ENCODE assay signal across 22 cellular contexts in genomic region chr22:30887418-30887817, GRCh38.
"Had no signal": no experiment of that assay in that cellular context is flagged by ENCODE, and none has a peak within 500 bp of the region (broad histone marks: within the 10 kb centered on the region; RNA-seq: fewer than 3 reads in every experiment).

No MANE protein-coding gene starts in this region.

- H3K4me3 ChIP-seq: neural progenitor cell, ovary, right lobe of liver, SK-N-MC, thyroid gland had no signal

- H3K9ac ChIP-seq: neural progenitor cell had no signal

- FAIRE-seq: urothelium cell line had no signal

- H2AFZ ChIP-seq: neural progenitor cell had no signal

- H3K4me2 ChIP-seq: neural progenitor cell had no signal

- ATAC-seq: activated CD8-positive, alpha-beta T cell treated with anti-CD3 and anti-CD28 coated beads, Interleukin-2, amount 10 ng/mL, durations not matched to agents 7 days and 5 days; activated naive CD4-positive, alpha-beta T cell treated with anti-CD3 and anti-CD28 coated beads, Interleukin-2, amount 50 U/mL, for 72 hours; activated T-cell treated with anti-CD3 and anti-CD28 coated beads, Interleukin-2, amount 50 U/mL, for 4 hours; left colon; naive thymus-derived CD4-positive, alpha-beta T cell; right lobe of liver had no signal

- H3K9me3 ChIP-seq: ovary, right lobe of liver, thyroid gland had no signal

- H3K27me3 ChIP-seq: neural progenitor cell, ovary, right lobe of liver, thyroid gland had no signal

- H3K36me3 ChIP-seq: neural progenitor cell, ovary, right lobe of liver, thyroid gland had no signal

- H3K27ac ChIP-seq: epithelial cell of prostate, neural progenitor cell, ovary, right lobe of liver, SK-N-MC, thyroid gland had no signal

- DNase-seq: activated CD4-positive, alpha-beta T cell treated with anti-CD3 and anti-CD28 coated beads, Interleukin-2, amount 10 ng/mL, durations not matched to agents 24 days and 14 days; activated CD4-positive, CD25-positive, alpha-beta regulatory T cell; activated CD8-positive, alpha-beta T cell treated with anti-CD3 and anti-CD28 coated beads, Interleukin-2, amount 10 ng/mL, durations not matched to agents 7 days and 5 days; activated gamma-delta T cell; activated T-cell treated with anti-CD3 and anti-CD28 coated beads, Interleukin-2, amount 50 U/mL, for 4 hours; amniotic stem cell; dermis blood vessel endothelial cell; endodermal cell; foreskin fibroblast; naive thymus-derived CD4-positive, alpha-beta T cell; stimulated activated naive CD4-positive, alpha-beta T cell; T-helper 1 cell; T-helper 9 cell; thyroid gland had no signal

- H3K4me1 ChIP-seq: neural progenitor cell, thyroid gland had no signal
